ENCODE assay signal across 8 cellular contexts in the genomic region with DNA sequence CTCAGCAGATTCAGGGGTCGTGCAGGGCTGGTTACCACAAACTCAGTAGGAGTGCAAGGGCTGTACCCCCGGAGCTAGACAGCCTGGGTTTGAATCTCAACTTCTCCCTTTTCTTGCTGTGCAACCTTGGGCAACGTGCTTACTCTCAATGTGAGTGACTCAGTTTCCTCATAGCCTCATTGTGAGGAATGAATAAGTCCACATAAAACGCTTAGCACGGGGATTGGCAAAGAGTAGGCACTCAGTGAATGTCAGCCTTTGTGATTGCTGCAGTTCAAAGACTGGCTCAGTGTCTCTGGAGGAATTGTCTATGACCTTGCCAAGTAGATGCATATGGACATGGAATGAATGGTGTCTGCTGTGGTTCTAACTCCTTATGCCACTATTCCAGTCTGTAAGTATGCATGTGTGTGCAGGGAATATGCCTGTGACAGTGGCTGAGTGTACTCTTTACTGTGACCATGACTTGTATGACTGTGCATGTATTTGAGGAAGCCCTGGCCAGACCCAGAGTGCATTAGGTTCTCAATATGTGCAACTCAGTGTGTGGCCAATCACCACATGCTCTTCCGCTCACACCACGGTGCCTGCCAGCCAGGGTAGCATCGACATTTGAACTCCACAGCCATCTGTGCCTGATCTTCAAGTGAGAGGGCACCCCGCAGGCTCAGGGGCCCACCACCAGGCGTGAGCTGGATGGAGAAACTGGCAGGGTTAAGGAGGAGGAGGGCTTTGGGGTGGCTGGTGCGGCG. TPM values are rescaled to one million over a fixed set of nuclear protein-coding genes. Genes with fewer than 3 reads are reported as not detected.
DNase-seq lines count a peak whose midpoint lies in the region; ATAC-seq lines count a peak whose summit lies in the region.

No MANE protein-coding gene starts in this region.

- peaks cover 9 to 29% of the 10 kb centered on the region in 2 donors for H3K4me1 ChIP-seq in esophagus (ENCODE audit: control insufficient read depth in 2 of 2, insufficient read depth in 2 of 2, low read length in 1 of 2)

- H3K4me3 Mint-ChIP-seq in activated T-cell treated with anti-CD3 and anti-CD28 coated beads, Interleukin-2, amount 50 U/mL, for 72 hours: peak overlapping the region; percentile 94 to 98
- peak overlapping the region; percentile 98 for H3K4me3 Mint-ChIP-seq in T-helper 2 cell treated with Interferon-gamma antibody and Interleukin-4, amounts not matched to agents 5 μg/mL and 100 μg/mL, for 36 hours
- peak overlapping the region; percentile 95 for H3K4me3 Mint-ChIP-seq in natural killer cell treated with Interleukin-12 subunit alpha and Interleukin-12 subunit beta and Interleukin-15 and Interleukin-18, amount 100 ng/mL, for 72 hours

- peak overlapping the region; percentile 2 to 38 for H3K4me3 ChIP-seq in esophagus (ENCODE audit: low read depth in 1 of 2, low read length in 2 of 2)

- no peaks in the 10 kb centered on the region for H3K36me3 Mint-ChIP-seq in activated T-cell treated with anti-CD3 and anti-CD28 coated beads, Interleukin-2, amount 50 U/mL, for 72 hours (ENCODE audit: insufficient read depth in 2 of 2)
- peaks cover 2% of the 10 kb centered on the region for H3K36me3 Mint-ChIP-seq in T-helper 2 cell treated with Interferon-gamma antibody and Interleukin-4, amounts not matched to agents 5 μg/mL and 100 μg/mL, for 36 hours (ENCODE audit: low read depth)
- no peaks in the 10 kb centered on the region for H3K36me3 Mint-ChIP-seq in natural killer cell treated with Interleukin-12 subunit alpha and Interleukin-12 subunit beta and Interleukin-15 and Interleukin-18, amount 100 ng/mL, for 72 hours

- 47 to 51% methylated on average over 12 of the region's 12 CpGs for WGBS in esophagus, 2 donors

- DNase-seq in activated T-cell treated with anti-CD3 and anti-CD28 coated beads, Interleukin-2, amount 50 U/mL, for 72 hours: no peak
- DNase-seq in activated T-cell treated with anti-CD3 and anti-CD28 coated beads, Interleukin-2, amount 50 U/mL, for 48 hours: no peak
- DNase-seq in T-helper 2 cell treated with Interferon-gamma antibody and Interleukin-4, amounts not matched to agents 5 μg/mL and 100 μg/mL, for 36 hours (ENCODE audit: low spot score): peak; percentile 23
- DNase-seq in natural killer cell treated with Interleukin-12 subunit alpha and Interleukin-12 subunit beta and Interleukin-15 and Interleukin-18, amount 100 ng/mL, for 72 hours (ENCODE audit: low spot score): no peak
- DNase-seq in NAMALWA (ENCODE audit: low spot score): no peak
- DNase-seq in DMS53 treated with DMSO at 0.1 percent for 48 hours (lab: John Stamatoyannopoulos, UW; ENCODE audit: unreplicated experiment): no peak
- no peak for DNase-seq in NCI-H1417 (lab: John Stamatoyannopoulos, UW)

- peak overlapping the region; percentile 88 to 98 for H3K27ac ChIP-seq in esophagus (ENCODE audit: low read depth in 2 of 2, low read length in 1 of 2)

- no peaks in the 10 kb centered on the region for H3K9me3 Mint-ChIP-seq in activated T-cell treated with anti-CD3 and anti-CD28 coated beads, Interleukin-2, amount 50 U/mL, for 72 hours
- no peaks in the 10 kb centered on the region for H3K9me3 Mint-ChIP-seq in T-helper 2 cell treated with Interferon-gamma antibody and Interleukin-4, amounts not matched to agents 5 μg/mL and 100 μg/mL, for 36 hours
- no peaks in the 10 kb centered on the region for H3K9me3 Mint-ChIP-seq in natural killer cell treated with Interleukin-12 subunit alpha and Interleukin-12 subunit beta and Interleukin-15 and Interleukin-18, amount 100 ng/mL, for 72 hours

- H3K4me1 Mint-ChIP-seq in activated T-cell treated with anti-CD3 and anti-CD28 coated beads, Interleukin-2, amount 50 U/mL, for 72 hours (ENCODE audit: low read depth): peaks cover 32% of the 10 kb centered on the region
- peaks cover 24% of the 10 kb centered on the region for H3K4me1 Mint-ChIP-seq in T-helper 2 cell treated with Interferon-gamma antibody and Interleukin-4, amounts not matched to agents 5 μg/mL and 100 μg/mL, for 36 hours (ENCODE audit: low read depth)
- H3K4me1 Mint-ChIP-seq in natural killer cell treated with Interleukin-12 subunit alpha and Interleukin-12 subunit beta and Interleukin-15 and Interleukin-18, amount 100 ng/mL, for 72 hours (ENCODE audit: low read depth in 2 of 2): peaks cover 19 to 21% of the 10 kb centered on the region in 2 donors

- peak overlapping the region; percentile 82 for H3K27ac Mint-ChIP-seq in activated T-cell treated with anti-CD3 and anti-CD28 coated beads, Interleukin-2, amount 50 U/mL, for 72 hours
- H3K27ac Mint-ChIP-seq in T-helper 2 cell treated with Interferon-gamma antibody and Interleukin-4, amounts not matched to agents 5 μg/mL and 100 μg/mL, for 36 hours: peak overlapping the region; percentile 99
- peak overlapping the region; percentile 92 to 93 for H3K27ac Mint-ChIP-seq in natural killer cell treated with Interleukin-12 subunit alpha and Interleukin-12 subunit beta and Interleukin-15 and Interleukin-18, amount 100 ng/mL, for 72 hours

- peaks cover 0 to 4% of the 10 kb centered on the region in 2 donors for H3K36me3 ChIP-seq in esophagus (ENCODE audit: control insufficient read depth in 2 of 2, insufficient read depth in 2 of 2, low read length in 1 of 2)

- no peaks in the 10 kb centered on the region for H3K9me3 ChIP-seq in esophagus (ENCODE audit: control insufficient read depth in 2 of 2, insufficient read depth in 1 of 2, low read depth in 1 of 2, low read length in 1 of 2)

- no peaks in the 10 kb centered on the region for H3K27me3 ChIP-seq in esophagus (ENCODE audit: control insufficient read depth in 1 of 2, insufficient read depth in 2 of 2, low read length in 2 of 2)

- ATAC-seq in activated T-cell treated with anti-CD3 and anti-CD28 coated beads, Interleukin-2, amount 50 U/mL, for 72 hours (replicated peaks in 1 of 2): peak in 1 of 2 donors; percentile 4
- ATAC-seq in natural killer cell treated with Interleukin-12 subunit alpha and Interleukin-12 subunit beta and Interleukin-15 and Interleukin-18, amount 100 ng/mL, for 72 hours: no peak

- H3K27me3 Mint-ChIP-seq in activated T-cell treated with anti-CD3 and anti-CD28 coated beads, Interleukin-2, amount 50 U/mL, for 72 hours (ENCODE audit: low read depth): no peaks in the 10 kb centered on the region
- H3K27me3 Mint-ChIP-seq in T-helper 2 cell treated with Interferon-gamma antibody and Interleukin-4, amounts not matched to agents 5 μg/mL and 100 μg/mL, for 36 hours (ENCODE audit: low read depth): no peaks in the 10 kb centered on the region
- no peaks in the 10 kb centered on the region for H3K27me3 Mint-ChIP-seq in natural killer cell treated with Interleukin-12 subunit alpha and Interleukin-12 subunit beta and Interleukin-15 and Interleukin-18, amount 100 ng/mL, for 72 hours

RNA-seq across cellular contexts. Expression of a gene that starts 0.9 kb away (rescaled TPM):
- 1 to 10 TPM; 6.7 to 7.1 TPM for total RNA-seq in activated T-cell treated with anti-CD3 and anti-CD28 coated beads, Interleukin-2, amount 50 U/mL, for 72 hours
- polyA plus RNA-seq in esophagus: 1 to 10 TPM; 3.4 to 5.1 TPM
- 1 to 10 TPM; 5.5 to 5.6 TPM for total RNA-seq in natural killer cell treated with Interleukin-12 subunit alpha and Interleukin-12 subunit beta and Interleukin-15 and Interleukin-18, amount 100 ng/mL, for 72 hours

RNA-seq across cellular contexts. Expression of a gene that starts 0.9 kb away (rescaled TPM):
- total RNA-seq in activated T-cell treated with anti-CD3 and anti-CD28 coated beads, Interleukin-2, amount 50 U/mL, for 72 hours: 10 to 100 TPM; 19.5 to 20.0 TPM
- polyA plus RNA-seq in esophagus: 10 to 100 TPM in 1 of 2 donors, 1 to 10 TPM in 1; 6.9 to 11.2 TPM
- total RNA-seq in natural killer cell treated with Interleukin-12 subunit alpha and Interleukin-12 subunit beta and Interleukin-15 and Interleukin-18, amount 100 ng/mL, for 72 hours: 10 to 100 TPM; 13.2 to 15.7 TPM

RNA-seq across cellular contexts. Expression of a gene that starts 3.3 kb away (rescaled TPM):
- total RNA-seq in activated T-cell treated with anti-CD3 and anti-CD28 coated beads, Interleukin-2, amount 50 U/mL, for 72 hours: under 1 TPM in 1 of 2 donors, not detected in 1; 0.19 TPM
- polyA plus RNA-seq in esophagus: 1 to 10 TPM; 3.2 to 4.2 TPM
- total RNA-seq in natural killer cell treated with Interleukin-12 subunit alpha and Interleukin-12 subunit beta and Interleukin-15 and Interleukin-18, amount 100 ng/mL, for 72 hours: under 1 TPM; 0.25 to 0.26 TPM

RNA-seq across cellular contexts. Expression of a gene that starts 7.9 kb away (rescaled TPM):
- total RNA-seq in activated T-cell treated with anti-CD3 and anti-CD28 coated beads, Interleukin-2, amount 50 U/mL, for 72 hours: 10 to 100 TPM; 56.3 to 62.1 TPM
- 10 to 100 TPM; 65.6 to 69.5 TPM for polyA plus RNA-seq in esophagus
- total RNA-seq in natural killer cell treated with Interleukin-12 subunit alpha and Interleukin-12 subunit beta and Interleukin-15 and Interleukin-18, amount 100 ng/mL, for 72 hours: 100 to 1,000 TPM in 1 of 2 donors, 10 to 100 TPM in 1; 84.2 to 225 TPM

RNA-seq across cellular contexts. Expression of a gene that starts 21.2 kb away (rescaled TPM):
- under 1 TPM in 1 of 2 donors, not detected in 1; 0.26 TPM for total RNA-seq in activated T-cell treated with anti-CD3 and anti-CD28 coated beads, Interleukin-2, amount 50 U/mL, for 72 hours
- under 1 TPM; 0.07 to 0.16 TPM for polyA plus RNA-seq in esophagus
- not detected for total RNA-seq in natural killer cell treated with Interleukin-12 subunit alpha and Interleukin-12 subunit beta and Interleukin-15 and Interleukin-18, amount 100 ng/mL, for 72 hours
